In genomic region chrX:107102980-107103379, GRCh38 we compare ENCODE assay signal across 19 cellular contexts. TPM values are rescaled to one million over a fixed set of nuclear protein-coding genes. Genes with fewer than 3 reads are reported as not detected.
A peak's percentile ranks its signal among the peaks of the same experiment; 100 is the strongest.
DNase-seq lines count a peak whose midpoint lies in the region; ATAC-seq and TF ChIP-seq lines count a peak whose summit lies in the region.
"Had no signal": no experiment of that assay in that cellular context is flagged by ENCODE, and none has a peak within 500 bp of the region (broad histone marks: within the 10 kb centered on the region; RNA-seq: fewer than 3 reads in every experiment).

No MANE protein-coding gene starts in this region.

- in situ Hi-C loops in Caki2 (cut with HindIII; ENCODE audit: low pct_unique_long_range_greater_than_20kb, low sequenced_read_pairs), result no loop called here

- peaks cover 7 to 16% of the 10 kb centered on the region in 2 donors for H3K36me3 Mint-ChIP-seq in activated naive CD4-positive, alpha-beta T cell treated with anti-CD3 and anti-CD28 coated beads, Interleukin-2, amount 50 U/mL, for 72 hours

- no peaks in the 10 kb centered on the region for H3K9me3 Mint-ChIP-seq in activated naive CD4-positive, alpha-beta T cell treated with anti-CD3 and anti-CD28 coated beads, Interleukin-2, amount 50 U/mL, for 72 hours
- H3K9me3 Mint-ChIP-seq: effector memory CD8-positive, alpha-beta T cell; IgD-negative memory B cell had no signal

- ATAC-seq in activated naive CD4-positive, alpha-beta T cell treated with anti-CD3 and anti-CD28 coated beads, Interleukin-2, amount 50 U/mL, for 72 hours, result no peak
- ATAC-seq in sciatic nerve, result no peak
- ATAC-seq: activated CD4-positive, CD25-positive, alpha-beta regulatory T cell treated with anti-CD3 and anti-CD28 coated beads, Interleukin-2, amount 50 U/mL, for 24 hours; effector memory CD8-positive, alpha-beta T cell; T-helper 17 cell had no signal

- DNase-seq in Caki2 (ENCODE audit: low read depth), result peak; percentile 6
- peak; percentile 40 for DNase-seq in HT-29 (ENCODE audit: low spot score)
- peak; percentile 0 for DNase-seq in glomerular visceral epithelial cell (ENCODE audit: extremely low spot score)
- no peak for DNase-seq in mesenteric fat pad (ENCODE audit: low spot score)
- no peak for DNase-seq in NCI-H2081 (lab: John Stamatoyannopoulos, UW)
- no peak for DNase-seq in activated naive CD4-positive, alpha-beta T cell treated with anti-CD3 and anti-CD28 coated beads, Interleukin-2, amount 50 U/mL, for 72 hours (ENCODE audit: low spot score in 2 of 2)
- no peak for DNase-seq in sciatic nerve (ENCODE audit: low spot score)
- DNase-seq: activated naive CD4-positive, alpha-beta T cell; C1 segment of cervical spinal cord; effector memory CD8-positive, alpha-beta T cell; glutamatergic neuron; HCEC 1CT; NCI-H1436 treated with DMSO at 0.1 percent for 48 hours; ovary; stimulated activated CD4-positive, alpha-beta T cell treated with anti-CD3 and anti-CD28 coated beads, Interleukin-12 subunit alpha, Interleukin-12 subunit beta, amount 100 ng/mL, for 4 hours; T-helper 17 cell had no signal

- TF ChIP-seq CTCF in VCaP (conservative IDR thresholded peaks at IDR 0.05), result peak; percentile 27

- intact Hi-C loops in sciatic nerve (cut with DNase I), result no loop called here

- H3K27ac ChIP-seq in VCaP, result no peak overlapping the region
- H3K27ac ChIP-seq: ovary had no signal

- no peak overlapping the region for H3K27ac Mint-ChIP-seq in activated naive CD4-positive, alpha-beta T cell treated with anti-CD3 and anti-CD28 coated beads, Interleukin-2, amount 50 U/mL, for 72 hours
- H3K27ac Mint-ChIP-seq: effector memory CD8-positive, alpha-beta T cell; IgD-negative memory B cell had no signal

RNA-seq across cellular contexts. Expression of gene RBM41, which starts 15.6 kb away (rescaled TPM):
- 14.8 and 16.7 TPM in 2 replicates for total RNA-seq in Caki2 (2014; rRNA removed; shearing (Covaris generic); ENCODE audit: low replicate concordance)
- total RNA-seq in HT-29 (2014; rRNA removed; shearing (Covaris generic)), result 11.1 and 13.9 TPM in 2 replicates
- total RNA-seq in mesenteric fat pad (10.9 TPM), sciatic nerve (22.7 TPM)
- total RNA-seq in activated naive CD4-positive, alpha-beta T cell treated with anti-CD3 and anti-CD28 coated beads, Interleukin-2, amount 50 U/mL, for 72 hours, result 10 to 100 TPM; 10.4 to 14.2 TPM

Comparison
In these comparisons a context has a peak if more than half of its experiments do, and no peak if none do; other contexts are left out.
1. DNase-seq: peak in Caki2 (single experiment), HT-29 (single experiment) and glomerular visceral epithelial cell (single experiment); none in mesenteric fat pad (single experiment), NCI-H2081 (0 of 2), activated naive CD4-positive, alpha-beta T cell treated with anti-CD3 and anti-CD28 coated beads, Interleukin-2, amount 50 U/mL, for 72 hours (0 of 2) and sciatic nerve (single experiment).